Comparison of ENCODE assay signal across 16 cellular contexts in the genomic region with DNA sequence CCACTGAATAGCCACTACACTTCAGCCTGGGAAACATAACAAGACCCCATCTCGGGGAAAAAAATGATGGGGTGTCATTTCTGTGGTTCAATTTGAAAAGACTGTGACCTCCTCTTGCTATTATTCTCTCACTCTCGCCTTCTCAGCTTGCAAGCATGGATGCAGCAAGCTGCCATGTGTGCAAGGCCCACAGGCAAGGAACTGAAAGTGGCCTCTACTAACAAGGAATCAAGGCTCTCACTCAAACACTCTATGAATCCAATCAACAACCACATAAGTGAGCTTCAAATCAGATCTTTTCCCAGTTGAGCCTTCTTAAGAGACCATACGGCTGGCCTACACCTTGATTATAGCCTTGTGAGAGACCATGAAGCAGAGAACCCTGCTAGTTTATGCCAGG. TPM values are rescaled to one million over a fixed set of nuclear protein-coding genes. Genes with fewer than 3 reads are reported as not detected.
A peak's percentile ranks its signal among the peaks of the same experiment; 100 is the strongest.
DNase-seq lines count a peak whose midpoint lies in the region; ATAC-seq and TF ChIP-seq lines count a peak whose summit lies in the region.
"Had no signal": no experiment of that assay in that cellular context is flagged by ENCODE, and none has a peak within 500 bp of the region (broad histone marks: within the 10 kb centered on the region; RNA-seq: fewer than 3 reads in every experiment).

No MANE protein-coding gene starts in this region.

- POLR2A ChIA-PET in SK-N-SH (lab: Yijun Ruan, JAX), result interaction anchor here (0.8 to 1.0 kb wide), 2 partner anchors 66 to 91 kb away, joined by 3 read pairs; a partner anchor contains a TSS

- TF ChIP-seq POLR2A in body of pancreas (IDR thresholded peaks at IDR 0.05), result no peak

- H3K9ac ChIP-seq in SK-N-SH (no peak overlapping the region), SU-DHL-6 (ENCODE audit: low read length) (no peak overlapping the region), skeletal muscle tissue (ENCODE audit: low read depth in 1 of 3, low read length in 3 of 3) (no peak overlapping the region)

- H3K4me1 ChIP-seq in SK-N-SH (ENCODE audit: control insufficient read depth in 1 of 2, insufficient read depth in 2 of 2, low read depth in 1 of 2, low read length in 1 of 2) (peaks cover 6 to 8% of the 10 kb centered on the region in 2 experiments; a peak in 2 of 4 replicates), skeletal muscle tissue (ENCODE audit: control insufficient read depth in 3 of 3, insufficient read depth in 3 of 3, low read length in 3 of 3) (peaks cover 0 to 7% (median 4%) of the 10 kb centered on the region in 3 donors), body of pancreas (no peaks in the 10 kb centered on the region)

- DNase-seq in SK-N-SH (no peak), activated gamma-delta T cell treated with Interleukin-2 at 50 U/mL for 16 hours (no peak), NCI-H524 (lab: John Stamatoyannopoulos, UW) (no peak), body of pancreas (no peak)
- DNase-seq: activated naive CD8-positive, alpha-beta T cell treated with anti-CD3 and anti-CD28 coated beads, Interleukin-2, amount 10 ng/mL, durations not matched to agents 7 days and 5 days; DMS153; hippocampal formation; left ventricle myocardium inferior; NCI-H1417 treated with DMSO at 0.1 percent for 48 hours; NCI-H526; T-helper 9 cell; trophoblast cell had no signal

- H3K9me3 ChIP-seq in SK-N-SH (no peaks in the 10 kb centered on the region), SU-DHL-6 (ENCODE audit: insufficient read depth, low read length) (peaks cover 5% of the 10 kb centered on the region; the same call in 1 of the 2 replicates), skeletal muscle tissue (ENCODE audit: control insufficient read depth in 3 of 3, low read length in 3 of 3) (no peaks in the 10 kb centered on the region), body of pancreas (no peaks in the 10 kb centered on the region)

- H2AFZ ChIP-seq in SK-N-SH (ENCODE audit: low read depth) (0 out of 2 replicates have a peak overlapping the region, but pooled peaks have one; percentile 96), SU-DHL-6 (ENCODE audit: low read depth, low read length, severe bottlenecking) (peak overlapping the region; percentile 64)

- intact Hi-C loops in body of pancreas (cut with DNase I), result no loop called here

- H3K36me3 ChIP-seq in SK-N-SH (replicated peaks in 1 of 2; ENCODE audit: control insufficient read depth in 1 of 2, insufficient read depth in 2 of 2, low read length in 1 of 2) (no peaks in the 10 kb centered on the region), SU-DHL-6 (ENCODE audit: low read length) (peaks cover 3% of the 10 kb centered on the region; the same call in 1 of the 2 replicates), skeletal muscle tissue (ENCODE audit: control insufficient read depth in 3 of 3, insufficient read depth in 3 of 3, low read length in 3 of 3) (no peaks in the 10 kb centered on the region), body of pancreas (replicated peaks in 1 of 2; ENCODE audit: insufficient read depth in 1 of 2, low read depth in 2 of 2) (no peaks in the 10 kb centered on the region)
- H3K36me3 ChIP-seq: left ventricle myocardium inferior had no signal

- H3F3A ChIP-seq in SK-N-SH (replicated peaks; ENCODE audit: insufficient read depth), result no peaks in the 10 kb centered on the region
- H3F3A ChIP-seq in SU-DHL-6 (ENCODE audit: insufficient read depth), result no peaks in the 10 kb centered on the region

- H4K20me1 ChIP-seq in SK-N-SH (ENCODE audit: insufficient read depth) (no peaks in the 10 kb centered on the region), SU-DHL-6 (ENCODE audit: low read depth, low read length) (no peaks in the 10 kb centered on the region)

- no peak for TF ChIP-seq RAD21 in SK-N-SH (IDR thresholded peaks at IDR 0.05; ENCODE audit: low read length)

- CTCF ChIA-PET in SK-N-SH (lab: Yijun Ruan, JAX), result interaction anchor here (0.9 to 8.4 kb wide), 14 partner anchors 10 to 551 kb away, joined by 3 to 110 read pairs (median 10); a partner anchor contains a TSS

- no peak overlapping the region for H3K4me3 ChIP-seq in SK-N-SH (ENCODE audit: low read depth in 2 of 2, low read length in 1 of 2)
- H3K4me3 ChIP-seq in SU-DHL-6 (ENCODE audit: insufficient read depth, low read length, poor library complexity, severe bottlenecking), result no peak overlapping the region
- H3K4me3 ChIP-seq in skeletal muscle tissue (ENCODE audit: low read length in 3 of 3), result no peak overlapping the region
- H3K4me3 ChIP-seq in body of pancreas, result no peak overlapping the region

- H3K4me2 ChIP-seq in SK-N-SH (no peak overlapping the region), SU-DHL-6 (ENCODE audit: low read depth, low read length, poor library complexity, severe bottlenecking) (no peak overlapping the region)

- TF ChIP-seq CTCF in SK-N-SH (IDR thresholded peaks at IDR 0.05) (no peak), SU-DHL-6 (IDR thresholded peaks at IDR 0.05; ENCODE audit: insufficient read depth, low read length, poor library complexity, severe bottlenecking) (no peak), body of pancreas (IDR thresholded peaks at IDR 0.05) (no peak)

- H3K79me2 ChIP-seq in SK-N-SH (ENCODE audit: insufficient read depth), result no peaks in the 10 kb centered on the region
- H3K79me2 ChIP-seq in SU-DHL-6 (ENCODE audit: insufficient read depth, low read length), result no peaks in the 10 kb centered on the region

- ATAC-seq in SK-N-SH treated with all-trans-retinoic acid at 6 μM for 48 hours, result no peak; the same call in 2 of the 3 replicates
- peak; percentile 27 for ATAC-seq in GM21786 (IDR thresholded peaks at IDR 0.05; ENCODE audit: unreplicated experiment)
- ATAC-seq in body of pancreas, result no peak

- H3K9me2 ChIP-seq in SK-N-SH (no peaks in the 10 kb centered on the region), SU-DHL-6 (replicated peaks; ENCODE audit: insufficient read depth, low read length) (no peaks in the 10 kb centered on the region)

- H3K27me3 ChIP-seq in SK-N-SH (ENCODE audit: insufficient read depth), result no peaks in the 10 kb centered on the region
- no peaks in the 10 kb centered on the region for H3K27me3 ChIP-seq in SU-DHL-6 (ENCODE audit: low read length)
- H3K27me3 ChIP-seq in skeletal muscle tissue (ENCODE audit: control insufficient read depth in 3 of 3, insufficient read depth in 3 of 3, low read length in 3 of 3), result no peaks in the 10 kb centered on the region
- H3K27me3 ChIP-seq in body of pancreas, result no peaks in the 10 kb centered on the region

- no peak for TF ChIP-seq EP300 in SK-N-SH (IDR thresholded peaks at IDR 0.05; ENCODE audit: borderline replicate concordance in 1 of 2, low read depth in 1 of 2, low read length in 1 of 2)

- H3K27ac ChIP-seq in SK-N-SH (ENCODE audit: low read depth in 2 of 2, low read length in 1 of 2) (no peak overlapping the region), SU-DHL-6 (ENCODE audit: low read depth, low read length) (no peak overlapping the region), skeletal muscle tissue (ENCODE audit: low read depth, low read length) (peak overlapping the region; percentile 76), body of pancreas (no peak overlapping the region)

- WGBS in SK-N-SH (ENCODE audit: low lambda C conversion rate), result 83% methylated on average over 3 of the region's 3 CpGs
- WGBS in body of pancreas, 2 donors, result 79 to 89% methylated on average over 3 of the region's 3 CpGs

TF ChIP-seq in SK-N-SH, 30 proteins besides CTCF, POLR2A, EP300 and RAD21 (continues in another document):
- TF ChIP-seq RCOR1 (IDR thresholded peaks at IDR 0.05; ENCODE audit: low read length), result no peak

TF ChIP-seq in SK-N-SH treated with all-trans-retinoic acid at 6 μM for 48 hours, 23 proteins besides CTCF, POLR2A, EP300 and RAD21 (continues in another document):
- TF ChIP-seq, protein P1, sequence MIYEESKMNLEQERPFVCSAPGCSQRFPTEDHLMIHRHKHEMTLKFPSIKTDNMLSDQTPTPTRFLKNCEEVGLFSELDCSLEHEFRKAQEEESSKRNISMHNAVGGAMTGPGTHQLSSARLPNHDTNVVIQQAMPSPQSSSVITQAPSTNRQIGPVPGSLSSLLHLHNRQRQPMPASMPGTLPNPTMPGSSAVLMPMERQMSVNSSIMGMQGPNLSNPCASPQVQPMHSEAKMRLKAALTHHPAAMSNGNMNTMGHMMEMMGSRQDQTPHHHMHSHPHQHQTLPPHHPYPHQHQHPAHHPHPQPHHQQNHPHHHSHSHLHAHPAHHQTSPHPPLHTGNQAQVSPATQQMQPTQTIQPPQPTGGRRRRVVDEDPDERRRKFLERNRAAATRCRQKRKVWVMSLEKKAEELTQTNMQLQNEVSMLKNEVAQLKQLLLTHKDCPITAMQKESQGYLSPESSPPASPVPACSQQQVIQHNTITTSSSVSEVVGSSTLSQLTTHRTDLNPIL (CRISPR knock-in tag; IDR thresholded peaks at IDR 0.05; ENCODE audit: low read depth), result no peak
- no peak for TF ChIP-seq ZNF70 (CRISPR knock-in tag; IDR thresholded peaks at IDR 0.05)
- TF ChIP-seq PPARA (CRISPR knock-in tag; IDR thresholded peaks at IDR 0.05; ENCODE audit: borderline replicate concordance), result no peak
- TF ChIP-seq RARB (CRISPR knock-in tag; IDR thresholded peaks at IDR 0.05), result no peak
- TF ChIP-seq ZFP3 (CRISPR knock-in tag; IDR thresholded peaks at IDR 0.05), result no peak
- no peak for TF ChIP-seq ZNF565 (CRISPR knock-in tag; conservative IDR thresholded peaks at IDR 0.05; ENCODE audit: low read depth)
- TF ChIP-seq, protein P2, sequence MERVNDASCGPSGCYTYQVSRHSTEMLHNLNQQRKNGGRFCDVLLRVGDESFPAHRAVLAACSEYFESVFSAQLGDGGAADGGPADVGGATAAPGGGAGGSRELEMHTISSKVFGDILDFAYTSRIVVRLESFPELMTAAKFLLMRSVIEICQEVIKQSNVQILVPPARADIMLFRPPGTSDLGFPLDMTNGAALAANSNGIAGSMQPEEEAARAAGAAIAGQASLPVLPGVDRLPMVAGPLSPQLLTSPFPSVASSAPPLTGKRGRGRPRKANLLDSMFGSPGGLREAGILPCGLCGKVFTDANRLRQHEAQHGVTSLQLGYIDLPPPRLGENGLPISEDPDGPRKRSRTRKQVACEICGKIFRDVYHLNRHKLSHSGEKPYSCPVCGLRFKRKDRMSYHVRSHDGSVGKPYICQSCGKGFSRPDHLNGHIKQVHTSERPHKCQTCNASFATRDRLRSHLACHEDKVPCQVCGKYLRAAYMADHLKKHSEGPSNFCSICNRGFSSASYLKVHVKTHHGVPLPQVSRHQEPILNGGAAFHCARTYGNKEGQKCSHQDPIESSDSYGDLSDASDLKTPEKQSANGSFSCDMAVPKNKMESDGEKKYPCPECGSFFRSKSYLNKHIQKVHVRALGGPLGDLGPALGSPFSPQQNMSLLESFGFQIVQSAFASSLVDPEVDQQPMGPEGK (CRISPR knock-in tag; IDR thresholded peaks at IDR 0.05; ENCODE audit: borderline replicate concordance), result no peak

RNA-seq across cellular contexts. Expression of a gene that starts 17.9 kb away (rescaled TPM):
- 54.0 and 88.7 TPM in 2 replicates for polyA plus RNA-seq in SK-N-SH (2012; rRNA removed)
- polyA plus RNA-seq in SK-N-SH (2012; cell fraction: cytosol; rRNA removed), result 69.0 and 72.0 TPM in 2 replicates
- polyA plus RNA-seq in SK-N-SH (2012; cell fraction: nucleus; rRNA removed), result 49.4 and 61.8 TPM in 2 replicates
- 139 TPM for total RNA-seq in skeletal muscle tissue
- total RNA-seq in body of pancreas, result 10 to 100 TPM; 67.7 to 97.6 TPM
